ENCODE assay signal across 14 cellular contexts in genomic region chr1:47431534-47431933, GRCh38. TPM values are rescaled to one million over a fixed set of nuclear protein-coding genes. Genes with fewer than 3 reads are reported as not detected.
A peak's percentile ranks its signal among the peaks of the same experiment; 100 is the strongest.
DNase-seq lines count a peak whose midpoint lies in the region; FAIRE-seq and TF ChIP-seq lines count a peak whose summit lies in the region.
"Had no signal": no experiment of that assay in that cellular context is flagged by ENCODE, and none has a peak within 500 bp of the region (broad histone marks: within the 10 kb centered on the region; RNA-seq: fewer than 3 reads in every experiment).

No MANE protein-coding gene starts in this region.

- peaks cover 38 to 56% (median 53%) of the 10 kb centered on the region in 11 experiments for H3K27me3 ChIP-seq in BLaER1 treated with 17β-estradiol and CSF1 and Interleukin-3, amounts not matched to agents 10 nM and 100 nM
- H3K27me3 ChIP-seq in bronchial epithelial cell (ENCODE audit: control insufficient read depth, insufficient read depth, low read length): no peaks in the 10 kb centered on the region
- H3K27me3 ChIP-seq in keratinocyte (ENCODE audit: control insufficient read depth, extremely low read depth, insufficient read depth, low read length): peaks cover 18% of the 10 kb centered on the region
- H3K27me3 ChIP-seq in prostate gland (replicated peaks; ENCODE audit: insufficient read depth): peaks cover 21% of the 10 kb centered on the region

- DNase-seq in bronchial epithelial cell (ENCODE audit: low read depth) (peak; percentile 54), keratinocyte (ENCODE audit: low read depth, low spot score) (no peak), KG1 (lab: John Stamatoyannopoulos, UW) (no peak), prostate gland (ENCODE audit: low spot score) (no peak), NCI-H2196 (lab: John Stamatoyannopoulos, UW; ENCODE audit: unreplicated experiment) (no peak)
- DNase-seq in activated CD4-positive, CD25-positive, alpha-beta regulatory T cell treated with anti-CD3 and anti-CD28 coated beads, Interleukin-2, amount 50 U/mL, for 72 hours: no peak
- DNase-seq: activated CD4-positive, alpha-beta T cell treated with anti-CD3 and anti-CD28 coated beads for 1 hour; NCI-H2081 treated with DMSO at 0.1 percent for 48 hours; retina had no signal

- peak overlapping the region in 2 of 4 donors; percentile 33 to 83 for H3K4me3 Mint-ChIP-seq in IgD-negative memory B cell
- H3K4me3 Mint-ChIP-seq: activated T-helper 1 cell treated with anti-CD3 and anti-CD28 coated beads, Interleukin-12 subunit alpha, Interleukin-12 subunit beta, Interleukin-2, Interleukin-4 antibody, amounts not matched to agents 30 ng/mL and 10 ng/mL and 1 ng/mL, durations not matched to agents 14 hours and 24 hours and 36 hours; mesothelial cell of epicardium had no signal

- dilution Hi-C loops in keratinocyte (cut with MboI; ENCODE audit: extremely low pct_ligation_motif_present, low sequenced_read_pairs): no loop called here

- H3K36me3 ChIP-seq in BLaER1 treated with 17β-estradiol and CSF1 and Interleukin-3, amounts not matched to agents 10 nM and 100 nM: peaks cover 0 to 15% (median 0%) of the 10 kb centered on the region in 11 experiments; a peak in 5 of 22 replicates
- H3K36me3 ChIP-seq in bronchial epithelial cell (ENCODE audit: control insufficient read depth, insufficient read depth, low read length) (peaks cover 1% of the 10 kb centered on the region), keratinocyte (ENCODE audit: control insufficient read depth in 2 of 2, extremely low read depth in 1 of 2, insufficient read depth in 2 of 2, low read length in 2 of 2) (no peaks in the 10 kb centered on the region), prostate gland (no peaks in the 10 kb centered on the region)

- TF ChIP-seq CTCF in bronchial epithelial cell (IDR thresholded peaks at IDR 0.05; ENCODE audit: insufficient read depth, low read length, severe bottlenecking): no peak
- no peak for TF ChIP-seq CTCF in keratinocyte (optimal IDR thresholded peaks at IDR 0.05 in 1 of 3, IDR thresholded peaks at IDR 0.05 in 1 of 3, conservative IDR thresholded peaks at IDR 0.05 in 1 of 3; ENCODE audit: extremely low read depth in 1 of 3, insufficient read depth in 2 of 3, low read length in 3 of 3)
- TF ChIP-seq CTCF in prostate gland (IDR thresholded peaks at IDR 0.05): no peak

- H3K36me3 Mint-ChIP-seq in IgD-negative memory B cell: no peaks in the 10 kb centered on the region
- H3K36me3 Mint-ChIP-seq: mesothelial cell of epicardium had no signal

- H3K9me3 ChIP-seq in BLaER1 treated with 17β-estradiol and CSF1 and Interleukin-3, amounts not matched to agents 10 nM and 100 nM (replicated peaks in 1 of 11): no peaks in the 10 kb centered on the region
- no peaks in the 10 kb centered on the region for H3K9me3 ChIP-seq in keratinocyte (ENCODE audit: control insufficient read depth, low read depth, low read length)
- H3K9me3 ChIP-seq in prostate gland: no peaks in the 10 kb centered on the region
- H3K9me3 ChIP-seq: BLaER1 had no signal

- no peak overlapping the region; a peak in 2 of 22 replicates for H3K9ac ChIP-seq in BLaER1 treated with 17β-estradiol and CSF1 and Interleukin-3, amounts not matched to agents 10 nM and 100 nM
- H3K9ac ChIP-seq in keratinocyte (ENCODE audit: control insufficient read depth, extremely low read depth, insufficient read depth, low read length): no peak overlapping the region
- H3K9ac ChIP-seq: BLaER1 had no signal

- FAIRE-seq in bronchial epithelial cell (lab: Jason Lieb, UNC): peak; percentile 92
- FAIRE-seq in keratinocyte (lab: Jason Lieb, UNC): peak; percentile 77

- intact Hi-C loops in prostate gland (cut with DNase I): loop anchor here (5.0 kb wide), 1 partner anchor 296 kb away; no protein-coding TSS in a partner anchor

- no peak overlapping the region for H3K4me3 ChIP-seq in BLaER1 treated with 17β-estradiol and CSF1 and Interleukin-3, amounts not matched to agents 10 nM and 100 nM
- H3K4me3 ChIP-seq in bronchial epithelial cell (ENCODE audit: low read depth, low read length) (no peak overlapping the region), keratinocyte (ENCODE audit: control insufficient read depth in 2 of 3, extremely low read depth in 1 of 3, insufficient read depth in 2 of 3, low read depth in 1 of 3, low read length in 3 of 3) (no peak overlapping the region), prostate gland (no peak overlapping the region)
- H3K4me3 ChIP-seq: BLaER1 had no signal

- H3K27ac ChIP-seq in BLaER1 treated with 17β-estradiol and CSF1 and Interleukin-3, amounts not matched to agents 10 nM and 100 nM: 0 out of 22 replicates have a peak overlapping the region, but pooled peaks of 1 of the 11 experiments have one; percentile 8
- H3K27ac ChIP-seq in keratinocyte (ENCODE audit: control insufficient read depth, insufficient read depth, low read length): no peak overlapping the region
- no peak overlapping the region for H3K27ac ChIP-seq in prostate gland
- H3K27ac ChIP-seq: BLaER1 had no signal

- TF ChIP-seq POLR2A in prostate gland (IDR thresholded peaks at IDR 0.05): no peak

- peak overlapping the region in 2 of 3 donors; percentile 62 to 67 for H3K27ac Mint-ChIP-seq in IgD-negative memory B cell
- H3K27ac Mint-ChIP-seq: activated T-helper 1 cell treated with anti-CD3 and anti-CD28 coated beads, Interleukin-12 subunit alpha, Interleukin-12 subunit beta, Interleukin-2, Interleukin-4 antibody, amounts not matched to agents 30 ng/mL and 10 ng/mL and 1 ng/mL, durations not matched to agents 14 hours and 24 hours and 36 hours; mesothelial cell of epicardium had no signal

- peaks cover 4% of the 10 kb centered on the region for H3K79me2 ChIP-seq in keratinocyte (ENCODE audit: control insufficient read depth, insufficient read depth, low read length)

- WGBS in prostate gland: 100% methylated on average over 1 of the region's 1 CpG

- H4K20me1 ChIP-seq in BLaER1 treated with 17β-estradiol and CSF1 and Interleukin-3, amounts not matched to agents 10 nM and 100 nM: peaks cover 26 to 66% (median 50%) of the 10 kb centered on the region in 11 experiments; a peak in 20 of 22 replicates
- H4K20me1 ChIP-seq in keratinocyte (ENCODE audit: control insufficient read depth, extremely low read depth, insufficient read depth, low read length): no peaks in the 10 kb centered on the region

- H3K9me3 Mint-ChIP-seq in IgD-negative memory B cell: no peaks in the 10 kb centered on the region
- H3K9me3 Mint-ChIP-seq: activated T-helper 1 cell treated with anti-CD3 and anti-CD28 coated beads, Interleukin-12 subunit alpha, Interleukin-12 subunit beta, Interleukin-2, Interleukin-4 antibody, amounts not matched to agents 30 ng/mL and 10 ng/mL and 1 ng/mL, durations not matched to agents 14 hours and 24 hours and 36 hours; mesothelial cell of epicardium had no signal

- H2AFZ ChIP-seq in keratinocyte (ENCODE audit: control insufficient read depth, low read length): no peak overlapping the region

- peaks cover 40% of the 10 kb centered on the region for H3K27me3 Mint-ChIP-seq in IgD-negative memory B cell

- no peaks in the 10 kb centered on the region for H3K9me1 ChIP-seq in keratinocyte (ENCODE audit: control insufficient read depth, extremely low read depth, insufficient read depth, low read length)

- peaks cover 23 to 63% (median 37%) of the 10 kb centered on the region in 10 experiments for H3K4me1 ChIP-seq in BLaER1 treated with 17β-estradiol and CSF1 and Interleukin-3, amounts not matched to agents 10 nM and 100 nM
- H3K4me1 ChIP-seq in keratinocyte (ENCODE audit: control insufficient read depth, extremely low read depth, insufficient read depth, low read length) (peaks cover 47% of the 10 kb centered on the region), prostate gland (replicated peaks) (no peaks in the 10 kb centered on the region)

- H3K4me1 Mint-ChIP-seq in IgD-negative memory B cell: peaks cover 17 to 28% (median 23%) of the 10 kb centered on the region in 3 donors

- peak overlapping the region; percentile 48 to 96 (median 76); a peak in 21 of 22 replicates for H3K4me2 ChIP-seq in BLaER1 treated with 17β-estradiol and CSF1 and Interleukin-3, amounts not matched to agents 10 nM and 100 nM
- no peak overlapping the region for H3K4me2 ChIP-seq in keratinocyte (ENCODE audit: control insufficient read depth, extremely low read depth, insufficient read depth, low read depth, low read length)

RNA-seq across cellular contexts. Expression of gene FOXD2, which starts 6.3 kb away (rescaled TPM):
- polyA plus RNA-seq in IgD-negative memory B cell (0.04 TPM), keratinocyte (0.01 to 0.05 TPM (median 0.04 TPM) in 3 replicates)
- total RNA-seq in bronchial epithelial cell (under 0.01 TPM in 1 of 2 replicates, not detected in the other), prostate gland (1 to 10 TPM; 1.2 to 1.8 TPM)
- not detected for polyA plus RNA-seq in keratinocyte (2011; ENCODE audit: low read depth)
- polyA plus RNA-seq in keratinocyte (2011; cell fraction: cytosol; rRNA removed): 0.04 TPM in 1 of 2 replicates, not detected in the other
- 0.05 and 0.07 TPM in 2 replicates for polyA plus RNA-seq in keratinocyte (2011; cell fraction: nucleus; rRNA removed)
- 0.07 and 0.09 TPM in 2 replicates for polyA plus RNA-seq in keratinocyte (2012; ENCODE audit: low replicate concordance)
- polyA minus RNA-seq in keratinocyte: 0.16 TPM in 1 of 3 replicates, not detected in the others
- not detected for polyA minus RNA-seq in keratinocyte (2011; cell fraction: cytosol; rRNA and poly(A)+ RNA removed)
- polyA minus RNA-seq in keratinocyte (2011; cell fraction: nucleus; rRNA and poly(A)+ RNA removed): 0.11 TPM in 1 of 2 replicates, not detected in the other

RNA-seq across cellular contexts. Expression of gene FOXE3, which starts 15.4 kb away (rescaled TPM):
- not detected for polyA plus RNA-seq in IgD-negative memory B cell
- total RNA-seq in bronchial epithelial cell: not detected in 2 replicates
- 0.03 TPM in 1 of 3 replicates, not detected in the others for polyA plus RNA-seq in keratinocyte
- polyA plus RNA-seq in keratinocyte (2011; ENCODE audit: low read depth): not detected
- not detected in 2 replicates for polyA plus RNA-seq in keratinocyte (2011; cell fraction: cytosol; rRNA removed)
- not detected in 2 replicates for polyA plus RNA-seq in keratinocyte (2011; cell fraction: nucleus; rRNA removed)
- 0.10 TPM in 1 of 2 replicates, not detected in the other for polyA plus RNA-seq in keratinocyte (2012; ENCODE audit: low replicate concordance)
- polyA minus RNA-seq in keratinocyte: not detected in 3 replicates
- polyA minus RNA-seq in keratinocyte (2011; cell fraction: cytosol; rRNA and poly(A)+ RNA removed): not detected
- polyA minus RNA-seq in keratinocyte (2011; cell fraction: nucleus; rRNA and poly(A)+ RNA removed): not detected in 2 replicates
- under 1 TPM in 1 of 2 donors, not detected in 1; 0.28 TPM for total RNA-seq in prostate gland
- total RNA-seq: activated T-helper 1 cell treated with anti-CD3 and anti-CD28 coated beads, Interleukin-12 subunit alpha, Interleukin-12 subunit beta, Interleukin-2, Interleukin-4 antibody, amounts not matched to agents 30 ng/mL and 10 ng/mL and 1 ng/mL, durations not matched to agents 14 hours and 24 hours and 36 hours; mesothelial cell of epicardium had no signal
